Comparison of ENCODE assay signal across 1 cellular context in genomic region chr3:150602426-150603089, GRCh38.
TF ChIP-seq lines count a peak whose summit lies in the region.

No MANE protein-coding gene starts in this region.

TF ChIP-seq in A549, 52 proteins besides CTCF, POLR2A, EP300 and RAD21 (continued from another document):
- no peak for TF ChIP-seq ELK1 (IDR thresholded peaks at IDR 0.05; ENCODE audit: low read depth, low read length)
- no peak for TF ChIP-seq NR3C1 (IDR thresholded peaks at IDR 0.05)
- no peak for TF ChIP-seq HOXB5 (CRISPR knock-in tag; IDR thresholded peaks at IDR 0.05)
TF ChIP-seq in A549: peak in this region for 0.
